ENCODE assay signal across 9 cellular contexts in genomic region chr6:18211338-18211737, GRCh38. TPM values are rescaled to one million over a fixed set of nuclear protein-coding genes. Genes with fewer than 3 reads are reported as not detected.
A peak's percentile ranks its signal among the peaks of the same experiment; 100 is the strongest.
DNase-seq lines count a peak whose midpoint lies in the region; ATAC-seq and TF ChIP-seq lines count a peak whose summit lies in the region.
"Had no signal": no experiment of that assay in that cellular context is flagged by ENCODE, and none has a peak within 500 bp of the region (broad histone marks: within the 10 kb centered on the region; RNA-seq: fewer than 3 reads in every experiment).

No MANE protein-coding gene starts in this region.

- H3K23ac ChIP-seq in neuronal stem cell (ENCODE audit: low read depth, low read length, poor library complexity): no peak overlapping the region

- no peak overlapping the region for H3K4me2 ChIP-seq in neuronal stem cell (ENCODE audit: insufficient read depth, low read length, poor library complexity, severe bottlenecking)

- peaks cover 11% of the 10 kb centered on the region for H3K4me1 Mint-ChIP-seq in CD8-positive, alpha-beta T cell (ENCODE audit: low read depth)
- peaks cover 13% of the 10 kb centered on the region for H3K4me1 Mint-ChIP-seq in T-helper 17 cell
- H3K4me1 Mint-ChIP-seq in MCF 10A (ENCODE audit: insufficient read depth, unreplicated experiment): no peaks in the 10 kb centered on the region

- no peak overlapping the region for H2AFZ ChIP-seq in neuronal stem cell (ENCODE audit: low read length)

- no peak overlapping the region for H3K9ac ChIP-seq in neuronal stem cell (ENCODE audit: low read depth, low read length, poor library complexity)

- no peak overlapping the region for H3K14ac ChIP-seq in neuronal stem cell (ENCODE audit: low read length)

- TF ChIP-seq CTCF in CD8-positive, alpha-beta T cell (IDR thresholded peaks at IDR 0.05): no peak
- no peak for TF ChIP-seq CTCF in MCF 10A (IDR thresholded peaks at IDR 0.05; ENCODE audit: unreplicated experiment)

- H4K91ac ChIP-seq in neuronal stem cell (ENCODE audit: low read depth, low read length, poor library complexity): no peak overlapping the region

- H2BK120ac ChIP-seq in neuronal stem cell (ENCODE audit: low read depth, low read length): no peak overlapping the region

- H3K36me3 ChIP-seq in CD8-positive, alpha-beta T cell (ENCODE audit: insufficient read depth, low read length): no peaks in the 10 kb centered on the region
- H3K36me3 ChIP-seq in neuronal stem cell (replicated peaks in 1 of 2; ENCODE audit: control insufficient read depth in 2 of 2, insufficient read depth in 2 of 2, low read length in 2 of 2): peaks cover 3 to 18% of the 10 kb centered on the region in 2 donors

- H4K8ac ChIP-seq in neuronal stem cell (ENCODE audit: low read depth, low read length): no peak overlapping the region

- CTCF ChIA-PET in CD8-positive, alpha-beta T cell (lab: Charles Lee): no interaction called here
- CTCF ChIA-PET in MCF 10A (lab: Yijun Ruan, JAX): interaction anchor here (0.6 kb wide), 1 partner anchor 1539 kb away, joined by 3 read pairs; no protein-coding TSS in a partner anchor

- H3K27ac Mint-ChIP-seq in CD8-positive, alpha-beta T cell: peak overlapping the region; percentile 55
- H3K27ac Mint-ChIP-seq in T-helper 17 cell (no peak overlapping the region), MCF 10A (ENCODE audit: low read depth, unreplicated experiment) (no peak overlapping the region)

- H3K79me1 ChIP-seq in neuronal stem cell (ENCODE audit: low read depth, low read length): no peaks in the 10 kb centered on the region

- BruUV-seq in MCF 10A (replicated peaks; lab: Mats Ljungman, UMichigan): no TSS peak

- DNase-seq in CD8-positive, alpha-beta T cell: no peak
- DNase-seq in T-helper 17 cell (no peak), NCI-H2029 treated with DMSO at 0.1 percent for 48 hours (lab: John Stamatoyannopoulos, UW) (no peak), neuronal stem cell (ENCODE audit: low spot score) (no peak), SKM-1 (lab: John Stamatoyannopoulos, UW; ENCODE audit: unreplicated experiment) (no peak), MCF 10A (ENCODE audit: unreplicated experiment) (no peak)
- DNase-seq: esophagus squamous epithelium had no signal

- no peak overlapping the region for H2BK12ac ChIP-seq in neuronal stem cell (ENCODE audit: low read length)

- no peak overlapping the region for H2AK5ac ChIP-seq in neuronal stem cell (ENCODE audit: low read depth, low read length)

- H3K27me3 ChIP-seq in CD8-positive, alpha-beta T cell (ENCODE audit: insufficient read depth, low read length): no peaks in the 10 kb centered on the region
- no peaks in the 10 kb centered on the region for H3K27me3 ChIP-seq in neuronal stem cell (ENCODE audit: control insufficient read depth in 3 of 3, insufficient read depth in 3 of 3, low read depth in 1 of 3, low read length in 3 of 3)
- H3K27me3 ChIP-seq: esophagus squamous epithelium had no signal

- no peaks in the 10 kb centered on the region for H3K4me1 ChIP-seq in CD8-positive, alpha-beta T cell (ENCODE audit: insufficient read depth, low read length)
- H3K4me1 ChIP-seq in neuronal stem cell (ENCODE audit: control insufficient read depth in 2 of 2, insufficient read depth in 1 of 2, low read depth in 1 of 2, low read length in 2 of 2): no peaks in the 10 kb centered on the region
- H3K4me1 ChIP-seq: esophagus squamous epithelium had no signal

- no peak overlapping the region for H3K18ac ChIP-seq in neuronal stem cell (ENCODE audit: low read length)

- no peaks in the 10 kb centered on the region for H3K9me3 Mint-ChIP-seq in CD8-positive, alpha-beta T cell
- H3K9me3 Mint-ChIP-seq in MCF 10A (ENCODE audit: unreplicated experiment): no peaks in the 10 kb centered on the region

- H3K4me3 Mint-ChIP-seq in CD8-positive, alpha-beta T cell: peak overlapping the region; percentile 37
- H3K4me3 Mint-ChIP-seq in T-helper 17 cell: no peak overlapping the region
- no peak overlapping the region for H3K4me3 Mint-ChIP-seq in MCF 10A (ENCODE audit: unreplicated experiment)

- ATAC-seq in CD8-positive, alpha-beta T cell: peak; percentile 24
- ATAC-seq in GM18909 (IDR thresholded peaks at IDR 0.05; ENCODE audit: poor library complexity, unreplicated experiment) (peak; percentile 93), HG02840 (IDR thresholded peaks at IDR 0.05; ENCODE audit: low FRiP score, unreplicated experiment) (peak; percentile 85), T-helper 17 cell (peak; percentile 24)

- intact Hi-C loops in CD8-positive, alpha-beta T cell (cut with DNase I, micrococcal nuclease): loop anchor here in 1 of 2 experiments (5.0 kb wide), 1 partner anchor 54 kb away; the partner anchor contains the start of genes KDM1B and TPMT
- intact Hi-C loops in MCF 10A (cut with micrococcal nuclease): no loop called here

- H3K36me3 Mint-ChIP-seq in CD8-positive, alpha-beta T cell: peaks cover 74% of the 10 kb centered on the region
- H3K36me3 Mint-ChIP-seq in T-helper 17 cell (ENCODE audit: low read depth) (peaks cover 3% of the 10 kb centered on the region), MCF 10A (ENCODE audit: insufficient read depth, unreplicated experiment) (peaks cover 29% of the 10 kb centered on the region)

- H2BK15ac ChIP-seq in neuronal stem cell (ENCODE audit: low read length): no peak overlapping the region

- no peaks in the 10 kb centered on the region for H3K9me3 ChIP-seq in CD8-positive, alpha-beta T cell (ENCODE audit: low read length)
- no peaks in the 10 kb centered on the region for H3K9me3 ChIP-seq in T-helper 17 cell (ENCODE audit: control insufficient read depth, low read length, poor library complexity, severe bottlenecking)
- no peaks in the 10 kb centered on the region for H3K9me3 ChIP-seq in neuronal stem cell (replicated peaks in 1 of 2; ENCODE audit: control insufficient read depth in 2 of 2, insufficient read depth in 1 of 2, low read depth in 1 of 2, low read length in 2 of 2)
- H3K9me3 ChIP-seq: esophagus squamous epithelium had no signal

- POLR2A ChIA-PET in CD8-positive, alpha-beta T cell (lab: Charles Lee): no interaction called here
- POLR2A ChIA-PET in MCF 10A (lab: Yijun Ruan, JAX): no interaction called here

- no peaks in the 10 kb centered on the region for H3K27me3 Mint-ChIP-seq in CD8-positive, alpha-beta T cell (ENCODE audit: low read depth)
- no peaks in the 10 kb centered on the region for H3K27me3 Mint-ChIP-seq in T-helper 17 cell
- H3K27me3 Mint-ChIP-seq in MCF 10A (ENCODE audit: insufficient read depth, unreplicated experiment): no peaks in the 10 kb centered on the region

- no peak overlapping the region for H2BK5ac ChIP-seq in neuronal stem cell (ENCODE audit: low read length)

- no peak overlapping the region for H3K4me3 ChIP-seq in CD8-positive, alpha-beta T cell (ENCODE audit: low read depth, low read length)
- H3K4me3 ChIP-seq in neuronal stem cell (ENCODE audit: low read length in 2 of 2): no peak overlapping the region
- H3K4me3 ChIP-seq: esophagus squamous epithelium had no signal

- no peak overlapping the region for H3K27ac ChIP-seq in CD8-positive, alpha-beta T cell (ENCODE audit: low read depth, low read length)
- H3K27ac ChIP-seq in neuronal stem cell (replicated peaks; ENCODE audit: low read length): no peak overlapping the region
- H3K27ac ChIP-seq: esophagus squamous epithelium had no signal

- whole genome bisulfite sequencing in neuronal stem cell (ENCODE audit: extremely low coverage in 2 of 2, insufficient read length in 2 of 2, insufficient replicate concordance in 1 of 2), 2 donors: no CpG with 5 or more reads among the region's 6 CpGs

- H3K4ac ChIP-seq in neuronal stem cell (ENCODE audit: low read length): no peak overlapping the region

RNA-seq across cellular contexts. Expression of gene DEK, which starts 53.0 kb away (rescaled TPM):
- total RNA-seq in CD8-positive, alpha-beta T cell: 10 to 100 TPM; 39.5 to 47.5 TPM
- total RNA-seq in T-helper 17 cell (10 to 100 TPM; 70.5 to 73.1 TPM), MCF 10A (2022) (118 and 148 TPM in 2 replicates)
- polyA plus RNA-seq in neuronal stem cell (2013, experiment 1 of 2): 353 TPM
- 401 TPM for polyA plus RNA-seq in neuronal stem cell (2013, experiment 2 of 2)

RNA-seq across cellular contexts. Expression of gene KDM1B, which starts 56.1 kb away (rescaled TPM):
- 1 to 10 TPM; 4.5 to 6.2 TPM for total RNA-seq in CD8-positive, alpha-beta T cell
- total RNA-seq in T-helper 17 cell (1 to 10 TPM; 8.4 to 8.7 TPM), MCF 10A (2022) (21.2 and 22.3 TPM in 2 replicates)
- 11.5 TPM for polyA plus RNA-seq in neuronal stem cell (2013, experiment 1 of 2)
- 11.4 TPM for polyA plus RNA-seq in neuronal stem cell (2013, experiment 2 of 2)

RNA-seq across cellular contexts. Expression of gene TPMT, which starts 56.5 kb away (rescaled TPM):
- 1 to 10 TPM; 4.7 TPM for total RNA-seq in CD8-positive, alpha-beta T cell
- total RNA-seq in T-helper 17 cell: 1 to 10 TPM; 4.4 to 6.1 TPM
- polyA plus RNA-seq in neuronal stem cell (2013, experiment 1 of 2): 10.0 TPM
- 10.0 TPM for polyA plus RNA-seq in neuronal stem cell (2013, experiment 2 of 2)
- total RNA-seq in MCF 10A (2022): 8.7 and 11.1 TPM in 2 replicates

Comparison
In these comparisons a context has a peak if more than half of its experiments do, and no peak if none do; other contexts are left out.
1. ATAC-seq: peak in every context shown above with its lines; median percentile 93 in GM18909; 85 in HG02840; 24 in CD8-positive, alpha-beta T cell; 24 in T-helper 17 cell.